ENCODE assay signal across 11 cellular contexts in genomic region chr5:14265574-14265973, GRCh38.
DNase-seq lines count a peak whose midpoint lies in the region; ATAC-seq and TF ChIP-seq lines count a peak whose summit lies in the region.
"Had no signal": no experiment of that assay in that cellular context is flagged by ENCODE, and none has a peak within 500 bp of the region (broad histone marks: within the 10 kb centered on the region; RNA-seq: fewer than 3 reads in every experiment).

No MANE protein-coding gene starts in this region.

- ATAC-seq in HG03565 (IDR thresholded peaks at IDR 0.05; ENCODE audit: unreplicated experiment) (no peak), HG03460 (IDR thresholded peaks at IDR 0.05; ENCODE audit: unreplicated experiment) (no peak), HG03571 (IDR thresholded peaks at IDR 0.05; ENCODE audit: unreplicated experiment) (no peak)

- H3K4me3 Mint-ChIP-seq in nephron progenitor cell: peak overlapping the region; percentile 76

- peak; percentile 97 for DNase-seq in EH (ENCODE audit: low read depth)
- DNase-seq in NCI-H226: peak; percentile 89
- DNase-seq in dedifferentiated amniotic fluid mesenchymal stem cell (ENCODE audit: extremely low spot score): peak; percentile 78
- DNase-seq in nephron progenitor cell: no peak
- no peak for DNase-seq in NCI-H1092 treated with DMSO at 0.1 percent for 48 hours (lab: John Stamatoyannopoulos, UW)
- DNase-seq: activated CD4-positive, alpha-beta T cell treated with anti-CD3 and anti-CD28 coated beads, Interleukin-2, amount 10 ng/mL, durations not matched to agents 24 days and 14 days; GF-D8; stimulated activated CD4-positive, alpha-beta T cell treated with anti-CD3 and anti-CD28 coated beads, Interleukin-12 subunit alpha, Interleukin-12 subunit beta, amount 100 ng/mL, for 4 hours had no signal

- H3K27ac Mint-ChIP-seq in nephron progenitor cell: peak overlapping the region; percentile 82
- H3K27ac Mint-ChIP-seq: activated CD4-positive, alpha-beta T cell treated with anti-CD3 and anti-CD28 coated beads, Interleukin-2, amount 10 ng/mL, durations not matched to agents 24 days and 14 days had no signal

- H3K9me3 Mint-ChIP-seq in nephron progenitor cell: no peaks in the 10 kb centered on the region
- H3K9me3 Mint-ChIP-seq: activated CD4-positive, alpha-beta T cell treated with anti-CD3 and anti-CD28 coated beads, Interleukin-2, amount 10 ng/mL, durations not matched to agents 24 days and 14 days had no signal

- peaks cover 3% of the 10 kb centered on the region for H3K27me3 Mint-ChIP-seq in nephron progenitor cell (ENCODE audit: low read depth, poor library complexity)

- no peaks in the 10 kb centered on the region for H3K36me3 Mint-ChIP-seq in nephron progenitor cell (ENCODE audit: low read depth)

- TF ChIP-seq CTCF in nephron progenitor cell (IDR thresholded peaks at IDR 0.05): no peak

- H3K4me1 Mint-ChIP-seq in nephron progenitor cell: peaks cover 97% of the 10 kb centered on the region

Comparison
In these comparisons a context has a peak if more than half of its experiments do, and no peak if none do; other contexts are left out.
1. DNase-seq: peak in EH (single experiment), NCI-H226 (single experiment) and dedifferentiated amniotic fluid mesenchymal stem cell (single experiment); none in nephron progenitor cell (single experiment) and NCI-H1092 treated with DMSO at 0.1 percent for 48 hours (single experiment).